In the genomic region with DNA sequence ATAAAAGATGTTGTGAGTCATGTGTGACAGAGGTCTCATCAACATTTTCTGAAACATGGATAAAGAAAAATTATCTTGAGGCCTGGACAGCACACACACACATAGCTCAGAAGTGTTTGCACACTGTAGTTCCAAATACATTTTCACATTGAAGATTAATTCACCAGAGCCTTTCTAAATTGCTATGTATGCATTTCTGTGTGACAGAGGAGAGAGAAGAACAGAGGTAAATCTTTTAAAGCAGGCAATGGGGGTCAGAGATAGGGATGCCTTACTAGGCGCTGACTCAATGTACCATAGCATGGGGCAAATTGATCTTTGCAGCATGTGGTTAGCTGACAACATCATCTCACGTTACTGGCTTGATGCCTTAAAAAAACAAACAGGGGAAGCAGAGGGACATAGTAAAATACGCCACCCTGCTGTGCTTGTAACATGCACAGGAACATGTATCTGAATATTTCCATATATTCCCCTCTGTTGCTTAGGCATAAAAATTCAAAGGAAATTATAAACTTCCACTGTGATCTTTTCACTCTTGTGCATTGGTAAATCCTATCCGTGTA, we compare ENCODE assay signal across 1 cellular context.
TF ChIP-seq lines count a peak whose summit lies in the region.

No MANE protein-coding gene starts in this region.

TF ChIP-seq in IMR-90, 13 proteins besides CTCF, POLR2A, EP300 and RAD21 (continued from another document):
- TF ChIP-seq, protein P1, sequence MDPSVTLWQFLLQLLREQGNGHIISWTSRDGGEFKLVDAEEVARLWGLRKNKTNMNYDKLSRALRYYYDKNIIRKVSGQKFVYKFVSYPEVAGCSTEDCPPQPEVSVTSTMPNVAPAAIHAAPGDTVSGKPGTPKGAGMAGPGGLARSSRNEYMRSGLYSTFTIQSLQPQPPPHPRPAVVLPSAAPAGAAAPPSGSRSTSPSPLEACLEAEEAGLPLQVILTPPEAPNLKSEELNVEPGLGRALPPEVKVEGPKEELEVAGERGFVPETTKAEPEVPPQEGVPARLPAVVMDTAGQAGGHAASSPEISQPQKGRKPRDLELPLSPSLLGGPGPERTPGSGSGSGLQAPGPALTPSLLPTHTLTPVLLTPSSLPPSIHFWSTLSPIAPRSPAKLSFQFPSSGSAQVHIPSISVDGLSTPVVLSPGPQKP (IDR thresholded peaks at IDR 0.05; ENCODE audit: borderline replicate concordance, low read depth, low read length) = no peak
- TF ChIP-seq MXI1 (IDR thresholded peaks at IDR 0.05; ENCODE audit: borderline replicate concordance, low read depth, low read length) = no peak
